In genomic region chr2:234363011-234363487, GRCh38 we compare ENCODE assay signal across 1 cellular context.
TF ChIP-seq lines count a peak whose summit lies in the region.

No MANE protein-coding gene starts in this region.

TF ChIP-seq in A549, 52 proteins besides CTCF, POLR2A, EP300 and RAD21 (continued from another document):
- TF ChIP-seq RFX5 (IDR thresholded peaks at IDR 0.05) (no peak), JUNB (IDR thresholded peaks at IDR 0.05) (peak; percentile 98), SMC3 (IDR thresholded peaks at IDR 0.05) (peak; percentile 80), HOXB13 (CRISPR knock-in tag; IDR thresholded peaks at IDR 0.05; ENCODE audit: low read depth) (no peak), HDAC2 (IDR thresholded peaks at IDR 0.05) (no peak), NR3C1 (IDR thresholded peaks at IDR 0.05) (no peak), KDM5A (IDR thresholded peaks at IDR 0.05) (no peak), MAZ (IDR thresholded peaks at IDR 0.05; ENCODE audit: borderline replicate concordance, low read depth, low read length) (no peak), ZC3H11A (IDR thresholded peaks at IDR 0.05) (no peak), HES2 (IDR thresholded peaks at IDR 0.05) (0 out of 2 replicates have a peak, but pooled peaks have one; percentile 29), EHF (CRISPR knock-in tag; IDR thresholded peaks at IDR 0.05) (no peak), MAFK (IDR thresholded peaks at IDR 0.05; ENCODE audit: partially characterized antibody) (peak; percentile 94), FOSB (CRISPR knock-in tag; IDR thresholded peaks at IDR 0.05) (no peak), CBX2 (IDR thresholded peaks at IDR 0.05; ENCODE audit: borderline replicate concordance, low read depth) (no peak), HMGXB4 (CRISPR knock-in tag; IDR thresholded peaks at IDR 0.05; ENCODE audit: borderline replicate concordance) (no peak), RNF2 (IDR thresholded peaks at IDR 0.05; ENCODE audit: borderline replicate concordance, low read depth) (no peak), E2F6 (IDR thresholded peaks at IDR 0.05; ENCODE audit: borderline replicate concordance, low read depth) (no peak), PHF8 (IDR thresholded peaks at IDR 0.05; ENCODE audit: borderline replicate concordance, low read depth) (no peak), CEBPB (IDR thresholded peaks at IDR 0.05) (peak; percentile 50 to 91; a peak in 3 of 4 replicates), HOXA7 (CRISPR knock-in tag; IDR thresholded peaks at IDR 0.05) (no peak), EHMT2 (IDR thresholded peaks at IDR 0.05; ENCODE audit: low read depth) (no peak), USF2 (IDR thresholded peaks at IDR 0.05) (no peak), ZFP36 (IDR thresholded peaks at IDR 0.05; ENCODE audit: borderline replicate concordance, partially characterized antibody) (no peak), SREBF2 (IDR thresholded peaks at IDR 0.05) (no peak), ZNF302 (CRISPR knock-in tag; IDR thresholded peaks at IDR 0.05) (no peak)
